25 cellular contexts compared by ENCODE assay signal in genomic region chr10:106136175-106136574, GRCh38.
A peak's percentile ranks its signal among the peaks of the same experiment; 100 is the strongest.
DNase-seq lines count a peak whose midpoint lies in the region; ATAC-seq, FAIRE-seq and TF ChIP-seq lines count a peak whose summit lies in the region.
"Had no signal": no experiment of that assay in that cellular context is flagged by ENCODE, and none has a peak within 500 bp of the region (broad histone marks: within the 10 kb centered on the region; RNA-seq: fewer than 3 reads in every experiment).

No MANE protein-coding gene starts in this region.

- no peak overlapping the region for H3K27ac ChIP-seq in RWPE2 (ENCODE audit: poor library complexity, severe bottlenecking)
- no peak overlapping the region for H3K27ac ChIP-seq in vagina
- H3K27ac ChIP-seq: HL-60 had no signal

- peaks cover 5% of the 10 kb centered on the region for H3K4me1 ChIP-seq in RWPE2 (ENCODE audit: insufficient read depth, poor library complexity, severe bottlenecking)
- H3K4me1 ChIP-seq in vagina, result no peaks in the 10 kb centered on the region
- H3K4me1 ChIP-seq: BE2C, Caco-2 had no signal

- no peaks in the 10 kb centered on the region for H3K27me3 ChIP-seq in RWPE2 (ENCODE audit: insufficient read depth, poor library complexity, severe bottlenecking)
- no peaks in the 10 kb centered on the region for H3K27me3 ChIP-seq in bronchial epithelial cell (ENCODE audit: control insufficient read depth, insufficient read depth, low read length)
- H3K27me3 ChIP-seq in vagina, result no peaks in the 10 kb centered on the region
- H3K27me3 ChIP-seq: BE2C had no signal

- no peak for TF ChIP-seq CTCF in RWPE2 (IDR thresholded peaks at IDR 0.05; ENCODE audit: poor library complexity, severe bottlenecking)
- no peak for TF ChIP-seq CTCF in bronchial epithelial cell (IDR thresholded peaks at IDR 0.05; ENCODE audit: insufficient read depth, low read length, severe bottlenecking)
- TF ChIP-seq CTCF in vagina (IDR thresholded peaks at IDR 0.05), result no peak

- no peak for FAIRE-seq in bronchial epithelial cell (lab: Jason Lieb, UNC)
- FAIRE-seq: A204.1, D721Med, G401.6, GM12891, GM19239, HepG2 had no signal

- H3K9me3 ChIP-seq in RWPE2 (ENCODE audit: severe bottlenecking), result no peaks in the 10 kb centered on the region
- H3K9me3 ChIP-seq in vagina, result no peaks in the 10 kb centered on the region
- H3K9me3 ChIP-seq: BE2C, Caco-2 had no signal

- H3K4me3 ChIP-seq in RWPE2 (ENCODE audit: severe bottlenecking) (no peak overlapping the region), bronchial epithelial cell (ENCODE audit: low read depth, low read length) (no peak overlapping the region), vagina (no peak overlapping the region)

- ATAC-seq in RWPE2 (ENCODE audit: low read depth) (peak; percentile 40; the same call in 2 of the 3 replicates), GM21447 (IDR thresholded peaks at IDR 0.05; ENCODE audit: unreplicated experiment) (no peak)
- ATAC-seq: HCT116, HepG2 had no signal

- no peak for TF ChIP-seq POLR2A in vagina (IDR thresholded peaks at IDR 0.05)

- intact Hi-C loops in vagina (cut with DNase I), result no loop called here

- DNase-seq in NCI-H69 (lab: John Stamatoyannopoulos, UW) (peak; percentile 28), RWPE2 (ENCODE audit: low spot score) (no peak), bronchial epithelial cell (ENCODE audit: low read depth) (peak; percentile 69), iris pigment epithelial cell (ENCODE audit: low read depth) (peak; percentile 12), vagina (ENCODE audit: extremely low spot score in 2 of 2) (no peak), 8988T (no peak), COLO668 (lab: John Stamatoyannopoulos, UW; ENCODE audit: unreplicated experiment) (no peak)
- DNase-seq: ACHN; BE2C; C1 segment of cervical spinal cord; Caco-2; CD4-positive, CD25-positive, alpha-beta regulatory T cell; CD8-positive, alpha-beta memory T cell; GOT3; H7; HFFc6 had no signal

- H3K36me3 ChIP-seq in RWPE2 (ENCODE audit: low read depth), result no peaks in the 10 kb centered on the region
- no peaks in the 10 kb centered on the region for H3K36me3 ChIP-seq in bronchial epithelial cell (ENCODE audit: control insufficient read depth, insufficient read depth, low read length)
- no peaks in the 10 kb centered on the region for H3K36me3 ChIP-seq in vagina
- H3K36me3 ChIP-seq: BE2C had no signal

Comparison
In these comparisons a context has a peak if more than half of its experiments do, and no peak if none do; other contexts are left out.
1. DNase-seq: peak in NCI-H69 (single experiment), bronchial epithelial cell (single experiment) and iris pigment epithelial cell (single experiment); none in RWPE2 (single experiment), vagina (0 of 2), 8988T (single experiment) and COLO668 (single experiment).